ENCODE assay signal across 1 cellular context in genomic region chr16:4663756-4664465, GRCh38.
TF ChIP-seq lines count a peak whose summit lies in the region.

No MANE protein-coding gene starts in this region.

TF ChIP-seq in GM23338, 12 proteins besides CTCF, POLR2A, EP300 and RAD21 (continued from another document):
- TF ChIP-seq ZNF331 (CRISPR knock-in tag; IDR thresholded peaks at IDR 0.05; ENCODE audit: low read depth) (no peak), POLR2AphosphoS5 (IDR thresholded peaks at IDR 0.05; ENCODE audit: low read depth) (no peak), EZH2 (IDR thresholded peaks at IDR 0.05; ENCODE audit: low read depth, unreplicated experiment) (no peak), JUNB (IDR thresholded peaks at IDR 0.05; ENCODE audit: unreplicated experiment) (no peak), REST (IDR thresholded peaks at IDR 0.05; ENCODE audit: unreplicated experiment) (no peak), ZNF114 (CRISPR knock-in tag; IDR thresholded peaks at IDR 0.05) (no peak), NANOG (IDR thresholded peaks at IDR 0.05; ENCODE audit: borderline replicate concordance) (no peak), EZH2phosphoT487 (IDR thresholded peaks at IDR 0.05; ENCODE audit: unreplicated experiment) (no peak), STAT1 (IDR thresholded peaks at IDR 0.05; ENCODE audit: unreplicated experiment) (no peak), CREB1 (CRISPR knock-in tag; IDR thresholded peaks at IDR 0.05; ENCODE audit: low read depth) (no peak)
- TF ChIP-seq, protein P1, sequence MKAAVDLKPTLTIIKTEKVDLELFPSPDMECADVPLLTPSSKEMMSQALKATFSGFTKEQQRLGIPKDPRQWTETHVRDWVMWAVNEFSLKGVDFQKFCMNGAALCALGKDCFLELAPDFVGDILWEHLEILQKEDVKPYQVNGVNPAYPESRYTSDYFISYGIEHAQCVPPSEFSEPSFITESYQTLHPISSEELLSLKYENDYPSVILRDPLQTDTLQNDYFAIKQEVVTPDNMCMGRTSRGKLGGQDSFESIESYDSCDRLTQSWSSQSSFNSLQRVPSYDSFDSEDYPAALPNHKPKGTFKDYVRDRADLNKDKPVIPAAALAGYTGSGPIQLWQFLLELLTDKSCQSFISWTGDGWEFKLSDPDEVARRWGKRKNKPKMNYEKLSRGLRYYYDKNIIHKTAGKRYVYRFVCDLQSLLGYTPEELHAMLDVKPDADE (IDR thresholded peaks at IDR 0.05) = no peak
